Comparison of ENCODE assay signal across 1 cellular context in the genomic region with DNA sequence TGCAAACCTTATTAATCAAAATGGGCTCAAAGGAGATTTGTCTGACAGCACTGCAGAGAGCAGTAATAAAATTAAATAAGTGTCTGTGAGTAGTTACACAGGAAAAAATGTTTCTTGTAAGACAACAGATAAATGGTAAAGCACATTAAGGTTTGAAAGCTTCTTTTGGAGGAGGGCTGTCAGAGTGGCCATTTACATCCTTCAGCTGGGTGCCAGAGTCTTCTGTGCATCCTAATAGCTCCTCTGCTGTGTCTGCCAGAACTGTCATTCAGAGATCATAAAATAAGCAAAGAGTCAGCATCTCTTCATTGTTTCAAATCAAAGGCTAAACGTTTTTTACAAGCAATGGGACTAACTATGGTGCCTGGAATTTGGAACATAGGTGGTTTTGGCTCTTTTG.
TF ChIP-seq lines count a peak whose summit lies in the region.

No MANE protein-coding gene starts in this region.

TF ChIP-seq in WTC11, 78 proteins besides CTCF, POLR2A, EP300 and RAD21 (continued from another document):
- TF ChIP-seq, protein P1, sequence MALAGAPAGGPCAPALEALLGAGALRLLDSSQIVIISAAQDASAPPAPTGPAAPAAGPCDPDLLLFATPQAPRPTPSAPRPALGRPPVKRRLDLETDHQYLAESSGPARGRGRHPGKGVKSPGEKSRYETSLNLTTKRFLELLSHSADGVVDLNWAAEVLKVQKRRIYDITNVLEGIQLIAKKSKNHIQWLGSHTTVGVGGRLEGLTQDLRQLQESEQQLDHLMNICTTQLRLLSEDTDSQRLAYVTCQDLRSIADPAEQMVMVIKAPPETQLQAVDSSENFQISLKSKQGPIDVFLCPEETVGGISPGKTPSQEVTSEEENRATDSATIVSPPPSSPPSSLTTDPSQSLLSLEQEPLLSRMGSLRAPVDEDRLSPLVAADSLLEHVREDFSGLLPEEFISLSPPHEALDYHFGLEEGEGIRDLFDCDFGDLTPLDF (CRISPR knock-in tag; IDR thresholded peaks at IDR 0.05) = no peak
- TF ChIP-seq RELA (CRISPR knock-in tag; IDR thresholded peaks at IDR 0.05; ENCODE audit: borderline replicate concordance) = no peak
